ENCODE assay signal across 8 cellular contexts in genomic region chr17:40323731-40324650, GRCh38. TPM values are rescaled to one million over a fixed set of nuclear protein-coding genes. Genes with fewer than 3 reads are reported as not detected.
DNase-seq lines count a peak whose midpoint lies in the region; TF ChIP-seq lines count a peak whose summit lies in the region.

No MANE protein-coding gene starts in this region.

- CTCF ChIA-PET in HEK293T (lab: Yijun Ruan, JAX), result no interaction called here

- no peaks in the 10 kb centered on the region for H3K27me3 ChIP-seq in right atrium auricular region

- H3K4me3 ChIP-seq in right atrium auricular region, result no peak overlapping the region

- POLR2A ChIA-PET in HEK293T (lab: Yijun Ruan, JAX), result no interaction called here

- H3K27ac ChIP-seq in KOPT-K1 (ENCODE audit: low read depth, low read length, poor library complexity, severe bottlenecking) (peak overlapping the region; percentile 80), right atrium auricular region (peak overlapping the region; percentile 96 to 98)

- peak; percentile 70 for DNase-seq in A172 (ENCODE audit: low spot score)
- DNase-seq in activated T-helper 9 cell treated with anti-CD3 and anti-CD28 coated beads, Interleukin-2, amount 50 U/mL, for 16 hours (ENCODE audit: low read depth), result peak; percentile 62
- DNase-seq in right atrium auricular region (ENCODE audit: low spot score), result no peak
- peak; percentile 68 to 79 for DNase-seq in stimulated activated CD8-positive, alpha-beta memory T cell treated with anti-CD3 and anti-CD28 coated beads, Interleukin-7, amount 100 ng/mL, for 4 hours (ENCODE audit: low read depth in 2 of 2)
- DNase-seq in cortex of kidney (lab: John Stamatoyannopoulos, UW), result no peak
- no peak for DNase-seq in HEK293T (ENCODE audit: extremely low spot score)
- DNase-seq in HPDE6-E6E7 (ENCODE audit: extremely low spot score), result no peak

- H3K9me3 ChIP-seq in KOPT-K1 (ENCODE audit: insufficient read depth, low read length, poor library complexity, severe bottlenecking) (no peaks in the 10 kb centered on the region), right atrium auricular region (no peaks in the 10 kb centered on the region)

- peaks cover 0 to 100% of the 10 kb centered on the region in 2 donors for H3K4me1 ChIP-seq in right atrium auricular region

- TF ChIP-seq CTCF in right atrium auricular region (IDR thresholded peaks at IDR 0.05), result no peak

- H3K36me3 ChIP-seq in KOPT-K1 (ENCODE audit: insufficient read depth, low read length) (no peaks in the 10 kb centered on the region), right atrium auricular region (no peaks in the 10 kb centered on the region)

TF ChIP-seq in HEK293T, 16 proteins besides CTCF, POLR2A, EP300 and RAD21:
- TF ChIP-seq FOXM1 (IDR thresholded peaks at IDR 0.05; ENCODE audit: borderline replicate concordance) (no peak), LEF1 (IDR thresholded peaks at IDR 0.05; ENCODE audit: borderline replicate concordance) (no peak), ARNT (IDR thresholded peaks at IDR 0.05) (no peak), HDGF (IDR thresholded peaks at IDR 0.05; ENCODE audit: borderline replicate concordance) (no peak), FOXA1 (IDR thresholded peaks at IDR 0.05) (no peak), CTBP1 (IDR thresholded peaks at IDR 0.05; ENCODE audit: borderline replicate concordance) (no peak), SUZ12 (IDR thresholded peaks at IDR 0.05) (no peak), ZNF384 (IDR thresholded peaks at IDR 0.05) (no peak), FOXK2 (IDR thresholded peaks at IDR 0.05) (no peak)

RNA-seq across cellular contexts. Expression of gene RARA, which starts 15.0 kb away (rescaled TPM):
- total RNA-seq in A172 (2014; rRNA removed; shearing (Covaris generic)), result 13.7 and 33.2 TPM in 2 replicates
- 10 to 100 TPM; 28.5 to 51.7 TPM for total RNA-seq in right atrium auricular region

RNA-seq across cellular contexts. Expression of gene CDC6, which starts 36.3 kb away (rescaled TPM):
- 85.1 and 87.9 TPM in 2 replicates for total RNA-seq in A172 (2014; rRNA removed; shearing (Covaris generic))
- 1 to 10 TPM in 1 of 2 donors, under 1 TPM in 1; 0.44 to 1.0 TPM for total RNA-seq in right atrium auricular region

RNA-seq across cellular contexts. Expression of gene GJD3, which starts 40.5 kb away (rescaled TPM):
- total RNA-seq in A172 (2014; rRNA removed; shearing (Covaris generic)), result not detected in 2 replicates
- 1 to 10 TPM in 1 of 2 donors, not detected in 1; 1.6 TPM for total RNA-seq in right atrium auricular region

Comparison
In these comparisons a context has a peak if more than half of its experiments do, and no peak if none do; other contexts are left out.
1. DNase-seq: peak in A172 (single experiment), activated T-helper 9 cell treated with anti-CD3 and anti-CD28 coated beads, Interleukin-2, amount 50 U/mL, for 16 hours (single experiment) and stimulated activated CD8-positive, alpha-beta memory T cell treated with anti-CD3 and anti-CD28 coated beads, Interleukin-7, amount 100 ng/mL, for 4 hours (2 of 2); none in right atrium auricular region (single experiment), cortex of kidney (single experiment), HEK293T (single experiment) and HPDE6-E6E7 (single experiment).
2. RNA of gene CDC6, which starts 36.3 kb away (total RNA-seq): 85.1 to 87.9 TPM in A172; 0.44 to 1.0 TPM in right atrium auricular region; every median in the first group is over 10 times any median in the second.